In genomic region chr1:112406771-112407170, GRCh38 we compare ENCODE assay signal across 17 cellular contexts. TPM values are rescaled to one million over a fixed set of nuclear protein-coding genes. Genes with fewer than 3 reads are reported as not detected.
A peak's percentile ranks its signal among the peaks of the same experiment; 100 is the strongest.
DNase-seq lines count a peak whose midpoint lies in the region; ATAC-seq and TF ChIP-seq lines count a peak whose summit lies in the region.
"Had no signal": no experiment of that assay in that cellular context is flagged by ENCODE, and none has a peak within 500 bp of the region (broad histone marks: within the 10 kb centered on the region; RNA-seq: fewer than 3 reads in every experiment).

No MANE protein-coding gene starts in this region.

- H3K9me2 ChIP-seq in GM23338 (ENCODE audit: insufficient read depth): no peaks in the 10 kb centered on the region

- no peak for ATAC-seq in GM23338
- ATAC-seq in GM21367 (IDR thresholded peaks at IDR 0.05; ENCODE audit: unreplicated experiment): no peak

- TF ChIP-seq POLR2A in esophagus squamous epithelium (IDR thresholded peaks at IDR 0.05): no peak

- H3K4me3 Mint-ChIP-seq in GM23338: no peak overlapping the region
- H3K4me3 Mint-ChIP-seq in HFFc6: peak overlapping the region; percentile 11
- no peak overlapping the region for H3K4me3 Mint-ChIP-seq in osteocyte (ENCODE audit: unreplicated experiment)
- H3K4me3 Mint-ChIP-seq in T-helper 2 cell treated with Interferon-gamma antibody and Interleukin-4, amounts not matched to agents 5 μg/mL and 100 μg/mL, for 36 hours: no peak overlapping the region
- H3K4me3 Mint-ChIP-seq: CD4-positive, CD25-positive, alpha-beta regulatory T cell; CD8-positive, alpha-beta memory T cell; H9 had no signal

- H3K4me2 ChIP-seq in GM23338: no peak overlapping the region

- H3K27me3 ChIP-seq in GM23338 (ENCODE audit: insufficient read depth): no peaks in the 10 kb centered on the region
- H3K27me3 ChIP-seq in adipocyte (replicated peaks; ENCODE audit: control insufficient read depth, insufficient read depth, low read length): no peaks in the 10 kb centered on the region
- H3K27me3 ChIP-seq in esophagus squamous epithelium: no peaks in the 10 kb centered on the region
- H3K27me3 ChIP-seq: BE2C had no signal

- peaks cover 91% of the 10 kb centered on the region for H3K79me2 ChIP-seq in GM23338 (replicated peaks; ENCODE audit: insufficient read depth)

- no peaks in the 10 kb centered on the region for H3K36me3 ChIP-seq in GM23338 (ENCODE audit: insufficient read depth)
- peaks cover 1% of the 10 kb centered on the region for H3K36me3 ChIP-seq in adipocyte (ENCODE audit: control insufficient read depth, insufficient read depth, low read length, severe bottlenecking)
- H3K36me3 ChIP-seq in esophagus squamous epithelium: peaks cover 0 to 3% (median 0%) of the 10 kb centered on the region in 3 donors
- H3K36me3 ChIP-seq: BE2C had no signal

- DNase-seq in GM23338 (ENCODE audit: low spot score) (no peak), HFFc6 (no peak), adipocyte (ENCODE audit: low read depth) (peak; percentile 39), osteocyte (ENCODE audit: extremely low spot score, unreplicated experiment) (no peak), esophagus squamous epithelium (lab: John Stamatoyannopoulos, UW) (no peak)
- no peak for DNase-seq in T-helper 2 cell treated with Interferon-gamma antibody and Interleukin-4, amounts not matched to agents 5 μg/mL and 100 μg/mL, for 36 hours (ENCODE audit: low spot score)
- DNase-seq: ACHN; BE2C; C1 segment of cervical spinal cord; CD4-positive, CD25-positive, alpha-beta regulatory T cell; CD8-positive, alpha-beta memory T cell; COR-L47; DMS153; DMS79; GDM1; H9 had no signal

- H4K20me1 ChIP-seq in GM23338 (replicated peaks; ENCODE audit: insufficient read depth): peaks cover 49% of the 10 kb centered on the region

- H3K9me3 Mint-ChIP-seq in GM23338: no peaks in the 10 kb centered on the region
- H3K9me3 Mint-ChIP-seq in HFFc6: no peaks in the 10 kb centered on the region
- no peaks in the 10 kb centered on the region for H3K9me3 Mint-ChIP-seq in osteocyte (ENCODE audit: unreplicated experiment)
- H3K9me3 Mint-ChIP-seq in T-helper 2 cell treated with Interferon-gamma antibody and Interleukin-4, amounts not matched to agents 5 μg/mL and 100 μg/mL, for 36 hours: no peaks in the 10 kb centered on the region
- H3K9me3 Mint-ChIP-seq: CD8-positive, alpha-beta memory T cell; H9 had no signal

- WGBS in esophagus squamous epithelium, 2 donors: 76 to 87% methylated on average over 1 of the region's 1 CpG

- H3K9ac ChIP-seq in adipocyte (ENCODE audit: low read length): no peak overlapping the region

- H3K27ac Mint-ChIP-seq in GM23338: 0 out of 2 replicates have a peak overlapping the region, but pooled peaks have one; percentile 45
- H3K27ac Mint-ChIP-seq in HFFc6: peak overlapping the region; percentile 74
- peak overlapping the region; percentile 56 for H3K27ac Mint-ChIP-seq in osteocyte (ENCODE audit: unreplicated experiment)
- H3K27ac Mint-ChIP-seq in T-helper 2 cell treated with Interferon-gamma antibody and Interleukin-4, amounts not matched to agents 5 μg/mL and 100 μg/mL, for 36 hours: no peak overlapping the region
- H3K27ac Mint-ChIP-seq: CD4-positive, CD25-positive, alpha-beta regulatory T cell; CD8-positive, alpha-beta memory T cell; H9 had no signal

- H3K4me3 ChIP-seq in GM23338 (no peak overlapping the region), adipocyte (ENCODE audit: low read length) (no peak overlapping the region), esophagus squamous epithelium (no peak overlapping the region)

- H3K27ac ChIP-seq in GM23338 (ENCODE audit: low read depth) (no peak overlapping the region), esophagus squamous epithelium (no peak overlapping the region)

- H3K9me3 ChIP-seq in adipocyte (ENCODE audit: control insufficient read depth, low read length): no peaks in the 10 kb centered on the region
- no peaks in the 10 kb centered on the region for H3K9me3 ChIP-seq in esophagus squamous epithelium
- H3K9me3 ChIP-seq: BE2C had no signal

- no peaks in the 10 kb centered on the region; the same call in 1 of the 2 replicates for H3F3A ChIP-seq in GM23338 (replicated peaks; ENCODE audit: low read depth)

- H3K36me3 Mint-ChIP-seq in GM23338 (ENCODE audit: low read depth): peaks cover 2% of the 10 kb centered on the region; the same call in 1 of the 3 replicates
- peaks cover 17% of the 10 kb centered on the region for H3K36me3 Mint-ChIP-seq in HFFc6 (ENCODE audit: low read depth)
- peaks cover 4% of the 10 kb centered on the region for H3K36me3 Mint-ChIP-seq in osteocyte (ENCODE audit: unreplicated experiment)
- no peaks in the 10 kb centered on the region for H3K36me3 Mint-ChIP-seq in T-helper 2 cell treated with Interferon-gamma antibody and Interleukin-4, amounts not matched to agents 5 μg/mL and 100 μg/mL, for 36 hours (ENCODE audit: low read depth)
- H3K36me3 Mint-ChIP-seq: CD4-positive, CD25-positive, alpha-beta regulatory T cell; CD8-positive, alpha-beta memory T cell had no signal

- no peak overlapping the region for H2AFZ ChIP-seq in GM23338

- H3K4me1 ChIP-seq in GM23338 (ENCODE audit: insufficient read depth): peaks cover 31% of the 10 kb centered on the region
- H3K4me1 ChIP-seq in adipocyte (ENCODE audit: control insufficient read depth, insufficient read depth, low read length): peaks cover 17% of the 10 kb centered on the region
- H3K4me1 ChIP-seq in esophagus squamous epithelium: peaks cover 3 to 66% (median 20%) of the 10 kb centered on the region in 3 donors

- TF ChIP-seq CTCF in GM23338 (conservative IDR thresholded peaks at IDR 0.05; ENCODE audit: low read depth in 2 of 2) (no peak), HFFc6 (IDR thresholded peaks at IDR 0.05) (no peak), osteocyte (IDR thresholded peaks at IDR 0.05) (no peak), esophagus squamous epithelium (IDR thresholded peaks at IDR 0.05) (no peak)

- H3K27me3 Mint-ChIP-seq in GM23338 (ENCODE audit: insufficient read depth, low read depth, poor library complexity): peaks cover 3% of the 10 kb centered on the region
- no peaks in the 10 kb centered on the region for H3K27me3 Mint-ChIP-seq in HFFc6 (ENCODE audit: insufficient read depth)
- H3K27me3 Mint-ChIP-seq in osteocyte (ENCODE audit: unreplicated experiment): no peaks in the 10 kb centered on the region
- no peaks in the 10 kb centered on the region for H3K27me3 Mint-ChIP-seq in T-helper 2 cell treated with Interferon-gamma antibody and Interleukin-4, amounts not matched to agents 5 μg/mL and 100 μg/mL, for 36 hours (ENCODE audit: low read depth)
- H3K27me3 Mint-ChIP-seq: CD4-positive, CD25-positive, alpha-beta regulatory T cell had no signal

- peaks cover 32% of the 10 kb centered on the region for H3K4me1 Mint-ChIP-seq in GM23338
- H3K4me1 Mint-ChIP-seq in HFFc6 (ENCODE audit: low read depth): peaks cover 70% of the 10 kb centered on the region
- H3K4me1 Mint-ChIP-seq in osteocyte (ENCODE audit: unreplicated experiment): peaks cover 52% of the 10 kb centered on the region
- no peaks in the 10 kb centered on the region for H3K4me1 Mint-ChIP-seq in T-helper 2 cell treated with Interferon-gamma antibody and Interleukin-4, amounts not matched to agents 5 μg/mL and 100 μg/mL, for 36 hours (ENCODE audit: low read depth)
- H3K4me1 Mint-ChIP-seq: CD4-positive, CD25-positive, alpha-beta regulatory T cell; CD8-positive, alpha-beta memory T cell had no signal

- intact Hi-C loops in esophagus squamous epithelium (cut with DNase I): no loop called here

TF ChIP-seq in GM23338, 12 proteins besides CTCF, POLR2A, EP300 and RAD21 (continues in another document):
- no peak for TF ChIP-seq REST (IDR thresholded peaks at IDR 0.05; ENCODE audit: unreplicated experiment)
- no peak for TF ChIP-seq EZH2 (IDR thresholded peaks at IDR 0.05; ENCODE audit: low read depth, unreplicated experiment)
- no peak for TF ChIP-seq ZNF114 (CRISPR knock-in tag; IDR thresholded peaks at IDR 0.05)

RNA-seq across cellular contexts. Expression of gene CTTNBP2NL, which starts 10.8 kb away (rescaled TPM):
- total RNA-seq in GM23338 (2014; rRNA removed; shearing (Covaris generic)): 13.3 and 18.5 TPM in 2 replicates
- 28.9 and 31.0 TPM in 2 replicates for polyA plus RNA-seq in GM23338 (2016; fragmentation: Nextera tagmentation; extraction: Ambion mirVana)
- 10 to 100 TPM; 71.9 to 80.8 (median 76.5) TPM for total RNA-seq in HFFc6 (2021; fragmentation: NEBNext Ultra II Directional; extraction: Animal tissue kit (Norgen Biotek cat#: 25700))
- total RNA-seq in osteocyte (50.6 and 54.2 TPM in 2 replicates), esophagus squamous epithelium (10 to 100 TPM; 19.6 to 26.3 (median 22.8) TPM)
